Comparison of ENCODE assay signal across 17 cellular contexts in the genomic region with DNA sequence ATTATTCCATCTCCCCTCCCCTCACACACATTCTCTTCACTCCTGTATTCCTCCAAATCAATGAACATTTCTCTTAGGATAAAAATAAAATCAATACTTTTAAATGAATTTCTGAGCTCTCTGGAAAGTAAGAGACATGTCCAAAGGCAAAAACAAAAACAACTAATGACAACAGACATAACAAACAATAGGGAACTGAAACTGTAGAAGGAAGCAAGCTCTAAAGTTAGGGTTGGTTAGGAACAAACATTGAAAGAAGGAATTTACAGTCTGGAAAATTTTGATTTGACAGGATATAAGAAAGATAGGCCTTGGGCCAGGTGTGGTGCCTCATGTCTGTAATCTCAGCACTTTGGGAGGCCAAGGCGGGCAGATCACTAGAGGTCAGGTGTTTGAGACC. TPM values are rescaled to one million over a fixed set of nuclear protein-coding genes. Genes with fewer than 3 reads are reported as not detected.
DNase-seq lines count a peak whose midpoint lies in the region; ATAC-seq and TF ChIP-seq lines count a peak whose summit lies in the region.
"Had no signal": no experiment of that assay in that cellular context is flagged by ENCODE, and none has a peak within 500 bp of the region (broad histone marks: within the 10 kb centered on the region; RNA-seq: fewer than 3 reads in every experiment).

No MANE protein-coding gene starts in this region.

- no peaks in the 10 kb centered on the region for H3K9me3 ChIP-seq in SU-DHL-6 (ENCODE audit: insufficient read depth, low read length)
- H3K9me3 ChIP-seq in endodermal cell (ENCODE audit: control insufficient read depth, low read length), result peaks cover 18% of the 10 kb centered on the region
- H3K9me3 ChIP-seq: A549, BE2C had no signal

- 83 to 100% methylated on average over 1 of the region's 1 CpG for WGBS in endodermal cell (ENCODE audit: insufficient coverage in 1 of 2, insufficient read length in 1 of 2), 2 experiments

- H3K9me2 ChIP-seq in SU-DHL-6 (replicated peaks; ENCODE audit: insufficient read depth, low read length), result no peaks in the 10 kb centered on the region

- H3F3A ChIP-seq in SU-DHL-6 (ENCODE audit: insufficient read depth), result peaks cover 57% of the 10 kb centered on the region

- no peaks in the 10 kb centered on the region for H3K36me3 ChIP-seq in SU-DHL-6 (ENCODE audit: low read length)
- H3K36me3 ChIP-seq in endodermal cell (ENCODE audit: control insufficient read depth, insufficient read depth, low read length), result peaks cover 2% of the 10 kb centered on the region
- H3K36me3 ChIP-seq: BE2C had no signal

- peak; percentile 60 for ATAC-seq in GM21360 (IDR thresholded peaks at IDR 0.05; ENCODE audit: unreplicated experiment)
- no peak for ATAC-seq in GM19463 (IDR thresholded peaks at IDR 0.05; ENCODE audit: unreplicated experiment)
- ATAC-seq: A549, HepG2 had no signal

- peak overlapping the region; percentile 48; the same call in 1 of the 2 replicates for H3K9ac ChIP-seq in SU-DHL-6 (ENCODE audit: low read length)
- peak overlapping the region; percentile 52 for H3K9ac ChIP-seq in endodermal cell (ENCODE audit: extremely low read depth, low read length, poor library complexity, severe bottlenecking)
- H3K9ac ChIP-seq: GM23248, KMS-11 had no signal

- H3K4me2 ChIP-seq in SU-DHL-6 (ENCODE audit: low read depth, low read length, poor library complexity, severe bottlenecking), result peak overlapping the region; percentile 100
- H3K4me2 ChIP-seq: A549, KMS-11 had no signal

- no peaks in the 10 kb centered on the region for H4K20me1 ChIP-seq in SU-DHL-6 (ENCODE audit: low read depth, low read length)

- peaks cover 31% of the 10 kb centered on the region for H3K4me1 Mint-ChIP-seq in endodermal cell
- H3K4me1 Mint-ChIP-seq: CD8-positive, alpha-beta memory T cell had no signal

- H3K27ac Mint-ChIP-seq in endodermal cell, result peak overlapping the region; percentile 98

- H3K27ac ChIP-seq in SU-DHL-6 (ENCODE audit: low read depth, low read length) (peak overlapping the region; percentile 100), endodermal cell (ENCODE audit: low read depth, low read length) (no peak overlapping the region)
- H3K27ac ChIP-seq: A549, GM23248, KMS-11 had no signal

- H3K9me3 Mint-ChIP-seq in endodermal cell, result peaks cover 13% of the 10 kb centered on the region
- H3K9me3 Mint-ChIP-seq: CD8-positive, alpha-beta memory T cell; H9 had no signal

- H3K4me3 ChIP-seq in SU-DHL-6 (ENCODE audit: insufficient read depth, low read length, poor library complexity, severe bottlenecking) (peak overlapping the region; percentile 43), endodermal cell (ENCODE audit: low read length) (no peak overlapping the region)
- H3K4me3 ChIP-seq: A549, GM23248 had no signal

- H3K27me3 ChIP-seq in SU-DHL-6 (ENCODE audit: low read length) (no peaks in the 10 kb centered on the region), endodermal cell (ENCODE audit: control insufficient read depth, insufficient read depth, low read length, poor library complexity, severe bottlenecking) (no peaks in the 10 kb centered on the region)
- H3K27me3 ChIP-seq: BE2C had no signal

- no peak for DNase-seq in endodermal cell
- no peak for DNase-seq in activated CD8-positive, alpha-beta memory T cell treated with anti-CD3 and anti-CD28 coated beads, Interleukin-2, amount 50 U/mL, for 4 hours
- no peak for DNase-seq in stimulated activated CD4-positive, alpha-beta T cell treated with anti-CD3 and anti-CD28 coated beads, Interleukin-2, amount 100 ng/mL, for 48 hours
- DNase-seq: BE2C; CD8-positive, alpha-beta memory T cell; DMS53; GF-D8; GM23248; H9 had no signal

- peaks cover 6% of the 10 kb centered on the region for H3K4me1 ChIP-seq in endodermal cell (ENCODE audit: control insufficient read depth, insufficient read depth, low read length)
- H3K4me1 ChIP-seq: A549, BE2C had no signal

- H3K79me2 ChIP-seq in SU-DHL-6 (ENCODE audit: insufficient read depth, low read length), result 0 out of 2 replicates have a peak, but pooled peaks cover 4% of the 10 kb centered on the region

- H3K36me3 Mint-ChIP-seq in endodermal cell (ENCODE audit: low read depth), result peaks cover 16% of the 10 kb centered on the region
- H3K36me3 Mint-ChIP-seq: CD14-positive monocyte; CD8-positive, alpha-beta memory T cell had no signal

- peak overlapping the region; percentile 56 for H3K4me3 Mint-ChIP-seq in endodermal cell
- H3K4me3 Mint-ChIP-seq: CD14-positive monocyte; CD8-positive, alpha-beta memory T cell; H9 had no signal

- H3K27me3 Mint-ChIP-seq in endodermal cell (ENCODE audit: insufficient read depth), result no peaks in the 10 kb centered on the region

- TF ChIP-seq CTCF in SU-DHL-6 (IDR thresholded peaks at IDR 0.05; ENCODE audit: insufficient read depth, low read length, poor library complexity, severe bottlenecking) (no peak), endodermal cell (conservative IDR thresholded peaks at IDR 0.05) (no peak)

- H2AFZ ChIP-seq in SU-DHL-6 (ENCODE audit: low read depth, low read length, severe bottlenecking), result no peak overlapping the region
- H2AFZ ChIP-seq: GM23248 had no signal

RNA-seq across cellular contexts. Expression of a gene that starts 17.5 kb away (rescaled TPM):
- total RNA-seq in endodermal cell, result 10 to 100 TPM in 1 of 2 donors, 1 to 10 TPM in 1; 7.9 to 15.9 TPM
- polyA plus RNA-seq in endodermal cell (2013, experiment 1 of 2), result 6.2 TPM
- polyA plus RNA-seq in endodermal cell (2013, experiment 2 of 2), result 9.5 TPM
- total RNA-seq: CD8-positive, alpha-beta memory T cell; HepG2; HT-29 had no signal
- polyA plus RNA-seq: CD14-positive monocyte; CD8-positive, alpha-beta memory T cell; GM23248; HepG2 had no signal

RNA-seq across cellular contexts. Expression of a gene that starts 43.0 kb away (rescaled TPM):
- 1 to 10 TPM; 7.9 to 9.5 TPM for total RNA-seq in endodermal cell
- 9.9 TPM for polyA plus RNA-seq in endodermal cell (2013, experiment 1 of 2)
- polyA plus RNA-seq in endodermal cell (2013, experiment 2 of 2), result 9.0 TPM
